In the genomic region with DNA sequence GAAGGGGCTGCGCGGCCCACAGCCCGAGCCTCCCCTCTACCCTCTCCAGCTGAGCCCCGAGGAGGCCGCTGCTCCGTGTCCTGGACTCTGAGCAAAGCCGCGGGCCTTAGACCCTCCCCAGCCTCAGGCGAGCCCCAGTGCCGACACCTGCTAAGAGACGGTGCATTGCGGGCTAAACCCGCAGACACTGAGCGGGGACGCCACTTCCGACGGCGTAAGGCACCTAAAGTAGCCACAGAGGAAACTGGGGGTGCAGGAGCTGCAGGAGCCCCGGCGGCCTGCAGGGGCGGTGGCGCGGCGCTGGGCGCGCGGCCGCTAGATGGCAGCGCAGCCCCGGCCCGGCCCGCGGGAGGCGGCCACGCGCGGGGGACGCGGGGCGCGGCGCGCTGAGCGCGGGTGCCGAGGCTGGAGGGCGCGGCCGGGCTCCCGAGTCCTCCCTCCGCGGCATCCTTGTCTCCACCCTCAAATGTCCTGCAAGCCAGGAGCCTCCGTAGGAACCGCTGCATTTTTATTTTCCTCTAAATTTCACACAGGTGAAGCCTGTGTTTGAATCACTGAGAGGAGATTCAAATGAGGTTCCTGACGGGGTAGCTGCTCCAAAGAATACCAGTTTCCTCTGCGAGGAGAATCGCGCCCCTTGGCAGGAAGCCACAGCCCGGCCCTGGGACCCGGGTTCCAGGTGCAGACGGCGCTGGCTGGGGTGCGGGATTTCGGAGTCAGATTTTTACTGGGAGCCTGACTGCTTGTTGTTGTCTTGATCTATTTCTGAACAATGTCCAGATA, we compare ENCODE assay signal across 8 cellular contexts.
A peak's percentile ranks its signal among the peaks of the same experiment; 100 is the strongest.
DNase-seq lines count a peak whose midpoint lies in the region; ATAC-seq and TF ChIP-seq lines count a peak whose summit lies in the region.

No MANE protein-coding gene starts in this region.

- H3K79me2 ChIP-seq in Karpas-422 (ENCODE audit: low read length) = no peaks in the 10 kb centered on the region

- H4K20me1 ChIP-seq in Karpas-422 (ENCODE audit: insufficient read depth, low read depth, low read length) = no peaks in the 10 kb centered on the region

- H3K27me3 ChIP-seq in Karpas-422 (ENCODE audit: low read length) = no peaks in the 10 kb centered on the region

- TF ChIP-seq CTCF in GM12864 (IDR thresholded peaks at IDR 0.05; ENCODE audit: low read depth, low read length, missing control alignments) (peak; percentile 92), WI38 (IDR thresholded peaks at IDR 0.05; ENCODE audit: low read depth, low read length) (peak; percentile 24; the same call in 1 of the 2 replicates)

- H3K4me3 ChIP-seq in GM12864 (ENCODE audit: low read depth, low read length) (no peak overlapping the region), Karpas-422 (ENCODE audit: low read length) (no peak overlapping the region), WI38 (ENCODE audit: low read depth, low read length) (no peak overlapping the region)

- no peak overlapping the region for H3K27ac ChIP-seq in Karpas-422 (ENCODE audit: low read length)

- peak; percentile 100 for ATAC-seq in GM21825 (IDR thresholded peaks at IDR 0.05; ENCODE audit: unreplicated experiment)
- peak; percentile 100 for ATAC-seq in left lobe of liver

- no peaks in the 10 kb centered on the region for H3K9me2 ChIP-seq in Karpas-422 (replicated peaks; ENCODE audit: insufficient read depth, low read length)

- peak; percentile 2 for DNase-seq in GM12864 (ENCODE audit: low read depth)
- peak; percentile 83 for DNase-seq in Karpas-422
- DNase-seq in central memory CD4-positive, alpha-beta T cell = peak; percentile 35
- no peak for DNase-seq in left lobe of liver (ENCODE audit: low spot score)
- peak; percentile 12 to 26 (median 23) for DNase-seq in stimulated activated CD4-positive, alpha-beta T cell treated with anti-CD3 and anti-CD28 coated beads, TNF-alpha, amount 100 ng/mL, for 4 hours (ENCODE audit: low read depth in 3 of 3)
- DNase-seq in T1000 (lab: John Stamatoyannopoulos, UW) = no peak

- H3K36me3 ChIP-seq in Karpas-422 (ENCODE audit: insufficient read depth, low read length) = no peaks in the 10 kb centered on the region

- H3K9ac ChIP-seq in Karpas-422 (ENCODE audit: low read length) = no peak overlapping the region

- no peak overlapping the region for H3K4me2 ChIP-seq in Karpas-422 (ENCODE audit: low read depth, low read length, poor library complexity, severe bottlenecking)

- no peaks in the 10 kb centered on the region for H3K4me1 ChIP-seq in Karpas-422 (ENCODE audit: low read length)

- no peak overlapping the region for H2AFZ ChIP-seq in Karpas-422 (ENCODE audit: low read length)

- no peaks in the 10 kb centered on the region for H3K9me3 ChIP-seq in Karpas-422 (ENCODE audit: low read length)

Comparison
In these comparisons a context has a peak if more than half of its experiments do, and no peak if none do; other contexts are left out.
1. DNase-seq: peak in GM12864 (single experiment), Karpas-422 (single experiment), central memory CD4-positive, alpha-beta T cell (single experiment) and stimulated activated CD4-positive, alpha-beta T cell treated with anti-CD3 and anti-CD28 coated beads, TNF-alpha, amount 100 ng/mL, for 4 hours (3 of 3); none in left lobe of liver (single experiment) and T1000 (single experiment).